ENCODE assay signal across 11 cellular contexts in the genomic region with DNA sequence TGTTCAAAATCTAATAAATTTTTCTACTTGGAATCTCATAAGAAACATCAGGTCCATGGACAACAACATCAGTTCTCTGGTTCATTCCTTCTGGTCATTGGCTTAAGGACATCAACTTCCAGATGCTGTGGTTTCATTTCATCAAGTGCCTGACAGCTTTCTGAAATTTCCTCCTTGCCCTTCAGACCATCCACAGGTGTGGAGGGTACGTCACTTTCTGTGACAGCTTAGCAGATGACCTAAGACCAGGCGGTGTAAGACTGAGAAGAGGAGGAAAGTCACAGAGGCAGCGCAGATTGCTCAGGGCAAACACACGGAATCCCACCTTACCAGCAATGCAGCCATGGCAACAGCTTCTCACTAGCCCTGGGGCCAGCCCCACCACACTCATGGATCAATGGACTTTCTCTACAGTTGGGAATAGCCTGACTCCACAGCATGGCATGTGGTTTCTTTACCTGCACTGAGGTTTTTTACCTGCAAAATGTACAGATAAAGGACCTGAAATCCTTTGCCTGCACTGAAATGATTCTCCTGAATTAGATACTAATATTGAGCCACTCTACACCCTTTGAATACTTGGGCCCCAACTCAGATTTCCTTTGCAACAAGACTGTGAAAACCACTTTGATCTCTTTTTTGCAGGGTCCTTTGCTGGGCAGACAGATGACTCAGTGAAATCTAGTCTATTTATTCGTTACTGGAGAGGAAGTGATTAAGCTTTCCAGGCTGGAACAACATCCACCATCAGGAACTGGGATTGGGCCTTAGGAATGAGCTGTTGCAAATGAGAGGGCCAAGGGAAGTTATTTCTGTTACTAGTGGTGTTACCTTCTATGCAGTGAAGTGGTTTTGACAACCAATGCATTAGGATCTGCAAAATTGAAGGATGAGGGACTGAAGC. TPM values are rescaled to one million over a fixed set of nuclear protein-coding genes. Genes with fewer than 3 reads are reported as not detected.
A peak's percentile ranks its signal among the peaks of the same experiment; 100 is the strongest.
DNase-seq lines count a peak whose midpoint lies in the region; ATAC-seq and TF ChIP-seq lines count a peak whose summit lies in the region.
"Had no signal": no experiment of that assay in that cellular context is flagged by ENCODE, and none has a peak within 500 bp of the region (broad histone marks: within the 10 kb centered on the region; RNA-seq: fewer than 3 reads in every experiment).

No MANE protein-coding gene starts in this region.

- H3K4me1 ChIP-seq in mammary epithelial cell (ENCODE audit: insufficient read depth, low read length): peaks cover 15% of the 10 kb centered on the region
- H3K4me1 ChIP-seq: sigmoid colon had no signal

- H3K79me2 ChIP-seq in mammary epithelial cell (ENCODE audit: insufficient read depth, low read length): no peaks in the 10 kb centered on the region

- H3K4me2 ChIP-seq in mammary epithelial cell (ENCODE audit: insufficient read depth, low read depth, low read length): no peak overlapping the region

- POLR2A ChIA-PET in MCF 10A (lab: Yijun Ruan, JAX): interaction anchor here (0.6 to 4.9 kb wide), 8 partner anchors 16 to 270 kb away, joined by 3 to 36 read pairs (median 4); partner anchors contain the start of gene FEM1C

- no peak overlapping the region for H3K4me3 ChIP-seq in mammary epithelial cell (replicated peaks in 1 of 3; ENCODE audit: insufficient read depth in 1 of 3, low read depth in 2 of 3, low read length in 3 of 3)
- H3K4me3 ChIP-seq in epithelial cell of esophagus (ENCODE audit: low read length): no peak overlapping the region
- H3K4me3 ChIP-seq: sigmoid colon had no signal

- TF ChIP-seq CTCF in mammary epithelial cell (conservative IDR thresholded peaks at IDR 0.05 in 1 of 2, IDR thresholded peaks at IDR 0.05 in 1 of 2; ENCODE audit: extremely low read depth in 1 of 2, insufficient read depth in 1 of 2, low read depth in 1 of 2, low read length in 2 of 2) (no peak), MCF 10A (IDR thresholded peaks at IDR 0.05; ENCODE audit: unreplicated experiment) (no peak), epithelial cell of esophagus (IDR thresholded peaks at IDR 0.05; ENCODE audit: insufficient read depth, low read depth, low read length, missing control alignments) (no peak)

- H3K9me3 Mint-ChIP-seq in MCF 10A (ENCODE audit: unreplicated experiment): peaks cover 9% of the 10 kb centered on the region
- H3K9me3 Mint-ChIP-seq: activated naive CD8-positive, alpha-beta T cell treated with anti-CD3 and anti-CD28 coated beads for 36 hours had no signal

- no peaks in the 10 kb centered on the region for H3K27me3 ChIP-seq in mammary epithelial cell (ENCODE audit: insufficient read depth, low read length)
- H3K27me3 ChIP-seq: sigmoid colon had no signal

- H3K4me1 Mint-ChIP-seq in MCF 10A (ENCODE audit: insufficient read depth, unreplicated experiment): peaks cover 17% of the 10 kb centered on the region

- CTCF ChIA-PET in mammary epithelial cell (lab: Charles Lee; ENCODE audit: low non-redundant PET) (interaction anchor here (0.5 to 1.3 kb wide), 4 partner anchors 196 to 266 kb away, joined by 3 to 11 read pairs (median 4); no protein-coding TSS in a partner anchor), MCF 10A (lab: Yijun Ruan, JAX) (interaction anchor here (0.5 to 13.3 kb wide), 43 partner anchors 8 to 667 kb away, joined by 3 to 264 read pairs (median 5); partner anchors contain the start of genes CCDC112 and FEM1C)

- 74% methylated on average over 5 of the region's 5 CpGs for WGBS in mammary epithelial cell (ENCODE audit: low coverage, missing lambda C conversion rate)

- H3K36me3 Mint-ChIP-seq in MCF 10A (ENCODE audit: insufficient read depth, unreplicated experiment): no peaks in the 10 kb centered on the region
- H3K36me3 Mint-ChIP-seq: activated naive CD8-positive, alpha-beta T cell treated with anti-CD3 and anti-CD28 coated beads for 36 hours had no signal

- in situ Hi-C loops in mammary epithelial cell (cut with MboI; ENCODE audit: low sequenced_read_pairs in 2 of 2): loop anchor here in 1 of 2 donors (5.0 to 10.0 kb wide), 2 partner anchors 201 to 258 kb away; no protein-coding TSS in a partner anchor

- intact Hi-C loops in mammary epithelial cell (cut with micrococcal nuclease) (no loop called here), MCF 10A (cut with micrococcal nuclease) (loop anchor here (2.0 to 10.0 kb wide), 3 partner anchors 35 to 478 kb away; partner anchors contain the start of gene TRIM36)

- peak; percentile 44 for DNase-seq in mammary epithelial cell
- no peak for DNase-seq in MCF 10A (ENCODE audit: unreplicated experiment)
- peak; percentile 68 for DNase-seq in epithelial cell of esophagus (ENCODE audit: low read depth)
- DNase-seq in SKM-1 treated with dmso at 0.1 percent for 144 hours (lab: John Stamatoyannopoulos, UW; ENCODE audit: unreplicated experiment): no peak
- no peak for DNase-seq in RPMI8226
- DNase-seq in stimulated activated CD4-positive, alpha-beta T cell treated with anti-CD3 and anti-CD28 coated beads, Interleukin-12 subunit alpha, Interleukin-12 subunit beta, amount 100 ng/mL, for 4 hours: no peak
- DNase-seq in NCI-H2081 treated with DMSO at 0.1 percent for 48 hours (lab: John Stamatoyannopoulos, UW): no peak
- DNase-seq: 8988T had no signal

- dilution Hi-C loops in mammary epithelial cell (cut with HindIII; ENCODE audit: low sequenced_read_pairs): loop anchor here (25.0 kb wide), 1 partner anchor 263 kb away; no protein-coding TSS in a partner anchor

- H3K4me3 Mint-ChIP-seq in MCF 10A (ENCODE audit: unreplicated experiment): no peak overlapping the region
- H3K4me3 Mint-ChIP-seq: activated naive CD8-positive, alpha-beta T cell treated with anti-CD3 and anti-CD28 coated beads for 36 hours had no signal

- H3K27ac Mint-ChIP-seq in MCF 10A (ENCODE audit: low read depth, unreplicated experiment): no peak overlapping the region
- H3K27ac Mint-ChIP-seq: activated naive CD8-positive, alpha-beta T cell treated with anti-CD3 and anti-CD28 coated beads for 36 hours had no signal

- H4K20me1 ChIP-seq in mammary epithelial cell (ENCODE audit: insufficient read depth, low read length): no peaks in the 10 kb centered on the region

- H3K36me3 ChIP-seq in mammary epithelial cell (ENCODE audit: insufficient read depth, low read length): no peaks in the 10 kb centered on the region

- H3K27me3 Mint-ChIP-seq in MCF 10A (ENCODE audit: insufficient read depth, unreplicated experiment): no peaks in the 10 kb centered on the region
- H3K27me3 Mint-ChIP-seq: activated naive CD8-positive, alpha-beta T cell treated with anti-CD3 and anti-CD28 coated beads for 36 hours had no signal

- peak overlapping the region; percentile 10 for H2AFZ ChIP-seq in mammary epithelial cell (ENCODE audit: low read depth, low read length)

- ATAC-seq in HG03565 (IDR thresholded peaks at IDR 0.05; ENCODE audit: unreplicated experiment): peak; percentile 29

- no TSS peak for BruUV-seq in mammary epithelial cell (replicated peaks; lab: Mats Ljungman, UMichigan)
- BruUV-seq in MCF 10A (replicated peaks; lab: Mats Ljungman, UMichigan): no TSS peak

- no peak overlapping the region for H3K9ac ChIP-seq in mammary epithelial cell (ENCODE audit: insufficient read depth, low read length)

- no peaks in the 10 kb centered on the region for H3K9me3 ChIP-seq in mammary epithelial cell (replicated peaks; ENCODE audit: insufficient read depth, low read length)
- H3K9me3 ChIP-seq: sigmoid colon had no signal

- no peak overlapping the region for H3K27ac ChIP-seq in mammary epithelial cell (ENCODE audit: insufficient read depth, low read depth, low read length)
- H3K27ac ChIP-seq: sigmoid colon had no signal

RNA-seq across cellular contexts. Expression of gene TICAM2, which starts 26.9 kb away (rescaled TPM):
- under 1 TPM; 0.83 to 0.96 TPM for total RNA-seq in mammary epithelial cell
- polyA plus RNA-seq in mammary epithelial cell: 0.23 TPM
- polyA minus RNA-seq in mammary epithelial cell: not detected
- total RNA-seq in MCF 10A (2022): 3.7 and 8.3 TPM in 2 replicates

RNA-seq across cellular contexts. Expression of gene FEM1C, which starts 30.8 kb away (rescaled TPM):
- total RNA-seq in mammary epithelial cell (10 to 100 TPM; 15.1 to 15.2 TPM), MCF 10A (2022) (10.3 and 12.2 TPM in 2 replicates)
- 7.3 TPM for polyA plus RNA-seq in mammary epithelial cell
- polyA minus RNA-seq in mammary epithelial cell: 18.1 TPM

RNA-seq across cellular contexts. Expression of gene TMED7, which starts 50.4 kb away (rescaled TPM):
- total RNA-seq in mammary epithelial cell (100 to 1,000 TPM in 1 of 2 donors, 10 to 100 TPM in 1; 95.6 to 132 TPM), MCF 10A (2022) (96.1 and 115 TPM in 2 replicates)
- polyA plus RNA-seq in mammary epithelial cell: 43.6 TPM
- 51.4 TPM for polyA minus RNA-seq in mammary epithelial cell

Comparison
In these comparisons a context has a peak if more than half of its experiments do, and no peak if none do; other contexts are left out.
1. DNase-seq: peak in mammary epithelial cell (single experiment) and epithelial cell of esophagus (single experiment); none in MCF 10A (single experiment), SKM-1 treated with dmso at 0.1 percent for 144 hours (single experiment), RPMI8226 (single experiment), stimulated activated CD4-positive, alpha-beta T cell treated with anti-CD3 and anti-CD28 coated beads, Interleukin-12 subunit alpha, Interleukin-12 subunit beta, amount 100 ng/mL, for 4 hours (single experiment) and NCI-H2081 treated with DMSO at 0.1 percent for 48 hours (single experiment).